32 cellular contexts compared by ENCODE assay signal in genomic region chr10:35752469-35753450, GRCh38.
DNase-seq lines count a peak whose midpoint lies in the region; ATAC-seq, FAIRE-seq and TF ChIP-seq lines count a peak whose summit lies in the region.
"Had no signal": no experiment of that assay in that cellular context is flagged by ENCODE, and none has a peak within 500 bp of the region (broad histone marks: within the 10 kb centered on the region; RNA-seq: fewer than 3 reads in every experiment).

No MANE protein-coding gene starts in this region.

- no peak for FAIRE-seq in GM12891 (lab: Jason Lieb, UNC)
- FAIRE-seq: A204.1, islet of Langerhans, urothelium cell line had no signal

- no peaks in the 10 kb centered on the region for H3K36me3 Mint-ChIP-seq in nephron (ENCODE audit: low read depth)
- H3K36me3 Mint-ChIP-seq in effector memory CD8-positive, alpha-beta T cell (ENCODE audit: insufficient read depth): no peaks in the 10 kb centered on the region
- H3K36me3 Mint-ChIP-seq: activated CD8-positive, alpha-beta memory T cell treated with anti-CD3 and anti-CD28 coated beads, Interleukin-2, amount 10 ng/mL, durations not matched to agents 7 days and 5 days; neural progenitor cell; stimulated activated effector memory CD8-positive, alpha-beta T cell treated with anti-CD3 and anti-CD28 coated beads, Interleukin-12 subunit alpha, Interleukin-12 subunit beta, amount 100 ng/mL, for 72 hours had no signal

- TF ChIP-seq CTCF in fibroblast of the aortic adventitia (IDR thresholded peaks at IDR 0.05; ENCODE audit: insufficient read depth, low read length): no peak
- no peak for TF ChIP-seq CTCF in nephron (IDR thresholded peaks at IDR 0.05; ENCODE audit: unreplicated experiment in 3 of 3)

- H3K27me3 Mint-ChIP-seq in nephron (ENCODE audit: low read depth): peaks cover 18% of the 10 kb centered on the region
- H3K27me3 Mint-ChIP-seq in effector memory CD8-positive, alpha-beta T cell: no peaks in the 10 kb centered on the region
- H3K27me3 Mint-ChIP-seq: activated CD4-positive, alpha-beta T cell treated with anti-CD3 and anti-CD28 coated beads, Interleukin-2, amount 10 ng/mL, durations not matched to agents 7 days and 5 days; activated CD8-positive, alpha-beta memory T cell treated with anti-CD3 and anti-CD28 coated beads, Interleukin-2, amount 10 ng/mL, durations not matched to agents 7 days and 5 days; dendritic cell treated with granulocyte-macrophage colony-stimulating factor and Interleukin-4, amounts not matched to agents 40 ng/mL and 50 ng/mL, for 4 days had no signal

- no peaks in the 10 kb centered on the region for H3K4me1 ChIP-seq in aorta (ENCODE audit: control insufficient read depth in 1 of 2, insufficient read depth in 2 of 2, low read length in 2 of 2)
- H3K4me1 ChIP-seq: prostate gland, SJCRH30, spleen, suprapubic skin had no signal

- H3K27ac ChIP-seq in aorta (ENCODE audit: low read depth in 1 of 2, low read length in 2 of 2): no peak overlapping the region
- H3K27ac ChIP-seq: neural progenitor cell, prostate gland, SJCRH30, spleen, suprapubic skin had no signal

- peak overlapping the region; percentile 13 to 71 (median 35) for H3K27ac Mint-ChIP-seq in nephron
- no peak overlapping the region for H3K27ac Mint-ChIP-seq in effector memory CD8-positive, alpha-beta T cell
- H3K27ac Mint-ChIP-seq: activated CD4-positive, alpha-beta T cell treated with anti-CD3 and anti-CD28 coated beads, Interleukin-2, amount 10 ng/mL, durations not matched to agents 7 days and 5 days; activated CD8-positive, alpha-beta memory T cell treated with anti-CD3 and anti-CD28 coated beads, Interleukin-2, amount 10 ng/mL, durations not matched to agents 7 days and 5 days; activated T-cell treated with anti-CD3 and anti-CD28 coated beads, Interleukin-2, amount 50 U/mL, for 72 hours; dendritic cell treated with granulocyte-macrophage colony-stimulating factor and Interleukin-4, amounts not matched to agents 40 ng/mL and 50 ng/mL, for 4 days; neural progenitor cell; stimulated activated effector memory CD8-positive, alpha-beta T cell treated with anti-CD3 and anti-CD28 coated beads, Interleukin-12 subunit alpha, Interleukin-12 subunit beta, amount 100 ng/mL, for 72 hours had no signal

- no peaks in the 10 kb centered on the region for H3K27me3 ChIP-seq in aorta (ENCODE audit: control insufficient read depth in 1 of 2, insufficient read depth in 2 of 2, low read length in 1 of 2)
- H3K27me3 ChIP-seq: neural progenitor cell, SJCRH30, spleen, suprapubic skin had no signal

- WGBS in aorta, 2 donors: 62 to 64% methylated on average over 11 of the region's 11 CpGs

- intact Hi-C loops in Right ventricle myocardium superior (cut with DNase I): no loop called here
- intact Hi-C loops in cardiac septum (cut with DNase I): no loop called here
- intact Hi-C loops in aorta (cut with DNase I): no loop called here

- peaks cover 4% of the 10 kb centered on the region for H3K4me1 Mint-ChIP-seq in nephron
- H3K4me1 Mint-ChIP-seq in effector memory CD8-positive, alpha-beta T cell (ENCODE audit: low read depth in 2 of 2): no peaks in the 10 kb centered on the region
- H3K4me1 Mint-ChIP-seq: activated CD4-positive, alpha-beta T cell treated with anti-CD3 and anti-CD28 coated beads, Interleukin-2, amount 10 ng/mL, durations not matched to agents 7 days and 5 days; activated CD8-positive, alpha-beta memory T cell treated with anti-CD3 and anti-CD28 coated beads, Interleukin-2, amount 10 ng/mL, durations not matched to agents 7 days and 5 days; stimulated activated effector memory CD8-positive, alpha-beta T cell treated with anti-CD3 and anti-CD28 coated beads, Interleukin-12 subunit alpha, Interleukin-12 subunit beta, amount 100 ng/mL, for 72 hours had no signal

- H3K4me3 ChIP-seq in fibroblast of the aortic adventitia (ENCODE audit: low read depth, low read length) (no peak overlapping the region), aorta (ENCODE audit: low read length in 2 of 2) (no peak overlapping the region)
- H3K4me3 ChIP-seq: MG63, neural progenitor cell, prostate gland, SJCRH30, spleen, suprapubic skin had no signal

- H3K4me3 Mint-ChIP-seq in nephron: no peak overlapping the region
- no peak overlapping the region for H3K4me3 Mint-ChIP-seq in effector memory CD8-positive, alpha-beta T cell
- H3K4me3 Mint-ChIP-seq: activated CD4-positive, alpha-beta T cell treated with anti-CD3 and anti-CD28 coated beads, Interleukin-2, amount 10 ng/mL, durations not matched to agents 7 days and 5 days; activated CD8-positive, alpha-beta memory T cell treated with anti-CD3 and anti-CD28 coated beads, Interleukin-2, amount 10 ng/mL, durations not matched to agents 7 days and 5 days; activated T-cell treated with anti-CD3 and anti-CD28 coated beads, Interleukin-2, amount 50 U/mL, for 72 hours; dendritic cell treated with granulocyte-macrophage colony-stimulating factor and Interleukin-4, amounts not matched to agents 40 ng/mL and 50 ng/mL, for 4 days; neural progenitor cell; stimulated activated effector memory CD8-positive, alpha-beta T cell treated with anti-CD3 and anti-CD28 coated beads, Interleukin-12 subunit alpha, Interleukin-12 subunit beta, amount 100 ng/mL, for 72 hours had no signal

- no peak for TF ChIP-seq POLR2A in GM12891 (IDR thresholded peaks at IDR 0.05; ENCODE audit: low read depth, low read length)

- ATAC-seq in Right ventricle myocardium superior (ENCODE audit: poor library complexity) (peak; percentile 91), aorta (ENCODE audit: low FRiP score) (peak; percentile 37), GM21423 (IDR thresholded peaks at IDR 0.05; ENCODE audit: unreplicated experiment) (no peak)
- ATAC-seq in effector memory CD8-positive, alpha-beta T cell (replicated peaks): no peak
- ATAC-seq: activated CD8-positive, alpha-beta memory T cell treated with anti-CD3 and anti-CD28 coated beads, Interleukin-2, amount 10 ng/mL, durations not matched to agents 7 days and 5 days; activated T-cell treated with anti-CD3 and anti-CD28 coated beads, Interleukin-2, amount 50 U/mL, for 72 hours; Panc1; stimulated activated effector memory CD8-positive, alpha-beta T cell treated with anti-CD3 and anti-CD28 coated beads, Interleukin-12 subunit alpha, Interleukin-12 subunit beta, amount 100 ng/mL, for 72 hours had no signal

- H3K9me3 Mint-ChIP-seq in nephron: no peaks in the 10 kb centered on the region
- H3K9me3 Mint-ChIP-seq in effector memory CD8-positive, alpha-beta T cell: peaks cover 0 to 4% of the 10 kb centered on the region in 2 donors
- H3K9me3 Mint-ChIP-seq: activated CD4-positive, alpha-beta T cell treated with anti-CD3 and anti-CD28 coated beads, Interleukin-2, amount 10 ng/mL, durations not matched to agents 7 days and 5 days; activated T-cell treated with anti-CD3 and anti-CD28 coated beads, Interleukin-2, amount 50 U/mL, for 72 hours; neural progenitor cell; stimulated activated effector memory CD8-positive, alpha-beta T cell treated with anti-CD3 and anti-CD28 coated beads, Interleukin-12 subunit alpha, Interleukin-12 subunit beta, amount 100 ng/mL, for 72 hours had no signal

- peak; percentile 52 for DNase-seq in Right ventricle myocardium superior
- no peak for DNase-seq in cardiac septum (ENCODE audit: low spot score)
- DNase-seq in fibroblast of the aortic adventitia (ENCODE audit: low read depth): peak; percentile 75
- no peak for DNase-seq in aorta
- DNase-seq in effector memory CD8-positive, alpha-beta T cell: no peak
- no peak for DNase-seq in GM12891 (ENCODE audit: insufficient read length, low spot score)
- DNase-seq: activated CD4-positive, alpha-beta T cell treated with anti-CD3 and anti-CD28 coated beads, Interleukin-2, amount 10 ng/mL, durations not matched to agents 7 days and 5 days; activated CD8-positive, alpha-beta memory T cell treated with anti-CD3 and anti-CD28 coated beads, Interleukin-2, amount 10 ng/mL, durations not matched to agents 7 days and 5 days; activated naive CD4-positive, alpha-beta T cell treated with Interleukin-2 at 50 U/mL for 16 hours; activated T-cell treated with anti-CD3 and anti-CD28 coated beads, Interleukin-2, amount 50 U/mL, for 72 hours; amygdala; caudate nucleus; foreskin melanocyte; GF-D8; MG63; NCI-H1417; NCI-H524; NK-92 treated with Interleukin-12 subunit alpha and Interleukin-12 subunit beta, amount 100 ng/mL, for 24 hours; SJCRH30; spleen; stimulated activated CD4-positive, alpha-beta T cell treated with anti-CD3 and anti-CD28 coated beads, Interleukin-2, amount 100 ng/mL, for 48 hours had no signal

- H3K36me3 ChIP-seq in aorta (ENCODE audit: control insufficient read depth in 1 of 2, insufficient read depth in 2 of 2, low read length in 1 of 2): no peaks in the 10 kb centered on the region
- H3K36me3 ChIP-seq: MG63, neural progenitor cell, prostate gland, SJCRH30, spleen, suprapubic skin had no signal

- no peaks in the 10 kb centered on the region for H3K9me3 ChIP-seq in aorta (ENCODE audit: control insufficient read depth, low read length)
- H3K9me3 ChIP-seq: MG63, prostate gland, SJCRH30, spleen, suprapubic skin had no signal

TF ChIP-seq in GM12891, 5 proteins besides CTCF, POLR2A, EP300 and RAD21:
- TF ChIP-seq TAF1 (IDR thresholded peaks at IDR 0.05; ENCODE audit: low read depth, low read length) (no peak), POU2F2 (IDR thresholded peaks at IDR 0.05; ENCODE audit: low read depth, low read length) (no peak)
TF ChIP-seq in GM12891: peak in this region for 0.

Comparison
In these comparisons a context has a peak if more than half of its experiments do, and no peak if none do; other contexts are left out.
1. DNase-seq: peak in Right ventricle myocardium superior (single experiment) and fibroblast of the aortic adventitia (single experiment); none in cardiac septum (single experiment), aorta (0 of 2), effector memory CD8-positive, alpha-beta T cell (0 of 3) and GM12891 (single experiment).
2. ATAC-seq: peak in Right ventricle myocardium superior (single experiment) and aorta (single experiment); none in effector memory CD8-positive, alpha-beta T cell (single experiment) and GM21423 (single experiment).
3. H3K27ac Mint-ChIP-seq: peak in nephron (3 of 3); none in effector memory CD8-positive, alpha-beta T cell (0 of 2).